8 cellular contexts compared by ENCODE assay signal in genomic region chr7:101164071-101164840, GRCh38. TPM values are rescaled to one million over a fixed set of nuclear protein-coding genes. Genes with fewer than 3 reads are reported as not detected.
A peak's percentile ranks its signal among the peaks of the same experiment; 100 is the strongest.
DNase-seq lines count a peak whose midpoint lies in the region; ATAC-seq, FAIRE-seq and TF ChIP-seq lines count a peak whose summit lies in the region.

No MANE protein-coding gene starts in this region.

- peak overlapping the region in 2 of 4 donors; percentile 16 to 39 for H3K4me3 ChIP-seq in pancreas

- DNase-seq in NCI-H748 (lab: John Stamatoyannopoulos, UW; ENCODE audit: unreplicated experiment) (peak; percentile 64), NCI-H748 treated with DMSO at 0.1 percent for 48 hours (lab: John Stamatoyannopoulos, UW) (no peak), RWPE1 (ENCODE audit: low spot score) (no peak), fibroblast of gingiva (ENCODE audit: low read depth) (peak; percentile 53), pancreas (peak in 3 of 6 donors; percentile 40 to 86 (median 80)), GM13976 (ENCODE audit: low spot score) (no peak), occipital lobe (lab: John Stamatoyannopoulos, UW) (no peak), NCI-H345 (lab: John Stamatoyannopoulos, UW) (no peak)

- no peaks in the 10 kb centered on the region for H3K9me3 ChIP-seq in pancreas

- WGBS in pancreas, 2 donors, result 2% methylated on average over 70 to 75 of the region's 75 CpGs

- H3K27ac ChIP-seq in RWPE1 (peak overlapping the region; percentile 86), pancreas (no peak overlapping the region)

- no peak for FAIRE-seq in pancreas (lab: Jason Lieb, UNC)

- H3K36me3 ChIP-seq in pancreas, result peaks cover 0 to 4% (median 0%) of the 10 kb centered on the region in 3 donors

- TF ChIP-seq CTCF in RWPE1 (conservative IDR thresholded peaks at IDR 0.05; ENCODE audit: low read depth) (no peak), pancreas (IDR thresholded peaks at IDR 0.05) (no peak), GM13976 (IDR thresholded peaks at IDR 0.05; ENCODE audit: borderline replicate concordance, control extremely low read depth, extremely low read depth, insufficient read depth, missing control alignments) (no peak)

- ATAC-seq in pancreas, result peak; percentile 30 to 57 (median 36)

- peaks cover 10 to 25% (median 20%) of the 10 kb centered on the region in 3 donors for H3K4me1 ChIP-seq in pancreas

- intact Hi-C loops in pancreas (cut with DNase I), result no loop called here

- peaks cover 0 to 20% (median 0%) of the 10 kb centered on the region in 4 donors for H3K27me3 ChIP-seq in pancreas

- CTCF ChIA-PET in RWPE1 (lab: Yijun Ruan, JAX), result interaction anchor here (0.5 to 1.4 kb wide), 4 partner anchors 20 to 77 kb away, joined by 3 to 10 read pairs (median 4); no protein-coding TSS in a partner anchor

- POLR2A ChIA-PET in RWPE1 (lab: Yijun Ruan, JAX; ENCODE audit: low non-redundant PET), result interaction anchor here (0.5 to 1.1 kb wide), 3 partner anchors 9 to 40 kb away, joined by 3 to 7 read pairs (median 5); no protein-coding TSS in a partner anchor

- in situ Hi-C loops in GM13976 (cut with MboI; ENCODE audit: low sequenced_read_pairs, unreplicated experiment), result no loop called here

RNA-seq across cellular contexts. Expression of gene VGF, which starts 1.1 kb away (rescaled TPM):
- total RNA-seq in pancreas (10 to 100 TPM in 3 of 6 donors, 1 to 10 TPM in 3; 1.3 to 38.0 (median 18.5) TPM), occipital lobe (9.7 TPM)
- polyA plus RNA-seq in pancreas, result 10 to 100 TPM; 15.7 to 82.7 TPM

RNA-seq across cellular contexts. Expression of gene AP1S1, which starts 10.0 kb away (rescaled TPM):
- total RNA-seq in pancreas (10 to 100 TPM; 12.0 to 23.1 (median 15.6) TPM), occipital lobe (93.4 TPM)
- 10 to 100 TPM; 30.4 to 34.7 TPM for polyA plus RNA-seq in pancreas

RNA-seq across cellular contexts. Expression of gene NAT16, which starts 15.8 kb away (rescaled TPM):
- 1 to 10 TPM in 1 of 6 donors, under 1 TPM in 4, not detected in 1; 0.19 to 1.3 (median 0.43) TPM for total RNA-seq in pancreas
- polyA plus RNA-seq in pancreas, result 1 to 10 TPM; 1.3 to 3.6 TPM
- total RNA-seq in occipital lobe, result 1.2 TPM

RNA-seq across cellular contexts. Expression of gene MOGAT3, which starts 36.6 kb away (rescaled TPM):
- total RNA-seq in pancreas (not detected), occipital lobe (not detected)
- polyA plus RNA-seq in pancreas, result not detected

RNA-seq across cellular contexts. Expression of gene SERPINE1, which starts 37.4 kb away (rescaled TPM):
- total RNA-seq in pancreas, result 10 to 100 TPM in 1 of 6 donors, 1 to 10 TPM in 4, under 1 TPM in 1; 0.98 to 14.5 (median 3.7) TPM
- 1 to 10 TPM; 1.9 to 5.2 TPM for polyA plus RNA-seq in pancreas
- 0.78 TPM for total RNA-seq in occipital lobe

Comparison
In these comparisons a context has a peak if more than half of its experiments do, and no peak if none do; other contexts are left out.
1. DNase-seq: peak in NCI-H748 (single experiment) and fibroblast of gingiva (single experiment); none in NCI-H748 treated with DMSO at 0.1 percent for 48 hours (single experiment), RWPE1 (single experiment), GM13976 (single experiment), occipital lobe (single experiment) and NCI-H345 (single experiment).